ENCODE assay signal across 16 cellular contexts in genomic region chr4:174672276-174672675, GRCh38.
"Had no signal": no experiment of that assay in that cellular context is flagged by ENCODE, and none has a peak within 500 bp of the region (broad histone marks: within the 10 kb centered on the region; RNA-seq: fewer than 3 reads in every experiment).

No MANE protein-coding gene starts in this region.

- H3K4me1 Mint-ChIP-seq: activated naive CD8-positive, alpha-beta T cell treated with anti-CD3 and anti-CD28 coated beads, Interleukin-2, amount 10 ng/mL, durations not matched to agents 7 days and 5 days; naive thymus-derived CD4-positive, alpha-beta T cell had no signal

- H3K27me3 ChIP-seq: cardiac muscle cell, colonic mucosa, neutrophil, stomach, thyroid gland, uterus had no signal

- H3K4me3 ChIP-seq: cardiac muscle cell, colonic mucosa, lung, stomach, thyroid gland, uterus had no signal

- ATAC-seq: left cardiac atrium; naive thymus-derived CD4-positive, alpha-beta T cell had no signal

- H3K4me3 Mint-ChIP-seq: activated CD4-positive, alpha-beta memory T cell treated with anti-CD3 and anti-CD28 coated beads for 36 hours; activated naive CD8-positive, alpha-beta T cell treated with anti-CD3 and anti-CD28 coated beads, Interleukin-2, amount 10 ng/mL, durations not matched to agents 7 days and 5 days; naive thymus-derived CD4-positive, alpha-beta T cell had no signal

- DNase-seq: activated CD4-positive, alpha-beta memory T cell treated with anti-CD3 and anti-CD28 coated beads for 36 hours; activated gamma-delta T cell treated with Interleukin-2 at 50 U/mL for 16 hours; activated naive CD8-positive, alpha-beta T cell treated with anti-CD3 and anti-CD28 coated beads, Interleukin-2, amount 10 ng/mL, durations not matched to agents 7 days and 5 days; activated T-cell treated with anti-CD3 and anti-CD28 coated beads, Interleukin-2, amount 50 U/mL, for 48 hours; aorta; colonic mucosa; left cardiac atrium; naive thymus-derived CD4-positive, alpha-beta T cell; stimulated activated CD4-positive, alpha-beta T cell treated with anti-CD3 and anti-CD28 coated beads, Interleukin-15, amount 100 ng/mL, for 24 hours; stimulated activated CD4-positive, alpha-beta T cell treated with anti-CD3 and anti-CD28 coated beads, Interleukin-4, amount 100 ng/mL, for 4 hours; stomach; thyroid gland; uterus had no signal

- H3K27ac ChIP-seq: cardiac muscle cell, colonic mucosa, neutrophil, stomach, thyroid gland, uterus had no signal

- H3K27ac Mint-ChIP-seq: activated CD4-positive, alpha-beta memory T cell treated with anti-CD3 and anti-CD28 coated beads for 36 hours; activated naive CD8-positive, alpha-beta T cell treated with anti-CD3 and anti-CD28 coated beads, Interleukin-2, amount 10 ng/mL, durations not matched to agents 7 days and 5 days; naive thymus-derived CD4-positive, alpha-beta T cell had no signal

- H3K36me3 ChIP-seq: cardiac muscle cell, colonic mucosa, neutrophil, stomach, thyroid gland, uterus had no signal

- H3K9me3 ChIP-seq: colonic mucosa, neutrophil, stomach, thyroid gland, uterus had no signal

- H3K36me3 Mint-ChIP-seq: activated CD4-positive, alpha-beta memory T cell treated with anti-CD3 and anti-CD28 coated beads for 36 hours; activated naive CD8-positive, alpha-beta T cell treated with anti-CD3 and anti-CD28 coated beads, Interleukin-2, amount 10 ng/mL, durations not matched to agents 7 days and 5 days; naive thymus-derived CD4-positive, alpha-beta T cell had no signal

- H3K4me1 ChIP-seq: colonic mucosa, thyroid gland, uterus had no signal

- H3K9me3 Mint-ChIP-seq: activated naive CD8-positive, alpha-beta T cell treated with anti-CD3 and anti-CD28 coated beads, Interleukin-2, amount 10 ng/mL, durations not matched to agents 7 days and 5 days had no signal
